In the genomic region with DNA sequence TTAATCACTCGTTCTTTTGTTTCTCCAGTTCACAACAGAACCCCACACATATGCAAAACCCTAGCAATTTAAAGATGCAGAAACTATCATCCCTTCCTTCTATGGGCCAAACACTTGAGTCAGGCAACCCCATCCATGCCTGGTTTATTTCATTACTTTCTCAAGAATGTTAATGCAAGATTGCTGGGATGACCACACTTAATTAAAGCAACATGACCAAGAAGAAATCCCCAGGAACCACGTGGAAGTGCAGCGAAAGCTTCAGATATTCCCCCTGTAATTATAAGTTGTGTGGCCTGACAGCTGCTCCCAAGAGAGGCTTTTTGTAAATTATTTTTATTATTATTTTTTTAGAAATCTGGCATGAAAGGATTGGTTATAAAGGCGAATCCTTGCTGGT, we compare ENCODE assay signal across 1 cellular context.
TF ChIP-seq lines count a peak whose summit lies in the region.

No MANE protein-coding gene starts in this region.

TF ChIP-seq in SK-N-SH treated with all-trans-retinoic acid at 6 μM for 48 hours, 23 proteins besides CTCF, POLR2A, EP300 and RAD21 (continued from another document):
- TF ChIP-seq CSRNP3 (CRISPR knock-in tag; IDR thresholded peaks at IDR 0.05) (no peak), ZNF8 (CRISPR knock-in tag; IDR thresholded peaks at IDR 0.05) (no peak), TCF4 (CRISPR knock-in tag; IDR thresholded peaks at IDR 0.05; ENCODE audit: borderline replicate concordance) (peak; percentile 53), ISL1 (CRISPR knock-in tag; IDR thresholded peaks at IDR 0.05) (peak; percentile 85), ARNTL (CRISPR knock-in tag; IDR thresholded peaks at IDR 0.05; ENCODE audit: borderline replicate concordance, low read depth) (no peak), ESRRG (CRISPR knock-in tag; IDR thresholded peaks at IDR 0.05) (no peak), ZNF70 (CRISPR knock-in tag; IDR thresholded peaks at IDR 0.05) (no peak), TOX (CRISPR knock-in tag; IDR thresholded peaks at IDR 0.05; ENCODE audit: borderline replicate concordance) (no peak), GLIS3 (CRISPR knock-in tag; IDR thresholded peaks at IDR 0.05) (no peak), ZFP30 (CRISPR knock-in tag; IDR thresholded peaks at IDR 0.05) (no peak), SNAI2 (CRISPR knock-in tag; IDR thresholded peaks at IDR 0.05) (0 out of 2 replicates have a peak, but pooled peaks have one; percentile 56), ZFP3 (CRISPR knock-in tag; IDR thresholded peaks at IDR 0.05) (0 out of 2 replicates have a peak, but pooled peaks have one; percentile 15), ZC3H10 (CRISPR knock-in tag; IDR thresholded peaks at IDR 0.05) (no peak), BACH2 (CRISPR knock-in tag; IDR thresholded peaks at IDR 0.05; ENCODE audit: borderline replicate concordance) (no peak), RARB (CRISPR knock-in tag; IDR thresholded peaks at IDR 0.05) (no peak), OSR1 (CRISPR knock-in tag; IDR thresholded peaks at IDR 0.05) (no peak), ZNF565 (CRISPR knock-in tag; conservative IDR thresholded peaks at IDR 0.05; ENCODE audit: low read depth) (no peak)
